In genomic region chr2:210195066-210195852, GRCh38 we compare ENCODE assay signal across 8 cellular contexts. TPM values are rescaled to one million over a fixed set of nuclear protein-coding genes. Genes with fewer than 3 reads are reported as not detected.
A peak's percentile ranks its signal among the peaks of the same experiment; 100 is the strongest.
DNase-seq lines count a peak whose midpoint lies in the region; TF ChIP-seq lines count a peak whose summit lies in the region.

No MANE protein-coding gene starts in this region.

- H3K4me3 ChIP-seq in GM23248 (0 out of 2 replicates have a peak overlapping the region, but pooled peaks have one; percentile 15), ascending aorta (peak overlapping the region in 1 of 2 donors; percentile 28)

- WGBS in GM23248 (ENCODE audit: low coverage in 1 of 2, low lambda C conversion rate in 2 of 2, missing lambda C conversion rate in 2 of 2), 2 experiments, result 38 to 39% methylated on average over 8 of the region's 8 CpGs

- H3K4me3 Mint-ChIP-seq in activated T-helper 2 cell treated with anti-CD3 and anti-CD28 coated beads, Interferon-gamma antibody, Interleukin-2, Interleukin-4, amounts not matched to agents 10 μg/mL and 5 μg/mL and 100 μg/mL, durations not matched to agents 14 hours and 24 hours and 36 hours (ENCODE audit: low read depth), result no peak overlapping the region

- DNase-seq in COR-L47 (lab: John Stamatoyannopoulos, UW), result peak; percentile 44
- DNase-seq in GM23248, result peak; percentile 73
- peak; percentile 74 for DNase-seq in NCI-H2171 treated with DMSO at 0.1 percent for 48 hours (lab: John Stamatoyannopoulos, UW)
- DNase-seq in ascending aorta (ENCODE audit: low spot score in 2 of 2), result no peak
- DNase-seq in inferior parietal cortex (ENCODE audit: extremely low spot score), result peak; percentile 82
- DNase-seq in stromal cell of bone marrow (ENCODE audit: low read depth), result peak; percentile 18
- DNase-seq in activated CD4-positive, alpha-beta T cell treated with anti-CD3 and anti-CD28 coated beads, Interleukin-2, amount 50 U/mL, for 1 hour, result no peak
- no peak for DNase-seq in activated T-helper 2 cell treated with anti-CD3 and anti-CD28 coated beads, Interferon-gamma antibody, Interleukin-2, Interleukin-4, amounts not matched to agents 10 μg/mL and 5 μg/mL and 100 μg/mL, durations not matched to agents 14 hours and 24 hours and 36 hours (ENCODE audit: low spot score)

- H3K9me3 Mint-ChIP-seq in activated T-helper 2 cell treated with anti-CD3 and anti-CD28 coated beads, Interferon-gamma antibody, Interleukin-2, Interleukin-4, amounts not matched to agents 10 μg/mL and 5 μg/mL and 100 μg/mL, durations not matched to agents 14 hours and 24 hours and 36 hours, result no peaks in the 10 kb centered on the region

- H3K4me1 ChIP-seq in GM23248 (ENCODE audit: insufficient read depth), result peaks cover 6% of the 10 kb centered on the region; the same call in 1 of the 2 replicates
- no peaks in the 10 kb centered on the region for H3K4me1 ChIP-seq in ascending aorta

- H3K27me3 ChIP-seq in GM23248 (replicated peaks; ENCODE audit: insufficient read depth) (no peaks in the 10 kb centered on the region), ascending aorta (no peaks in the 10 kb centered on the region)

- H3K4me2 ChIP-seq in GM23248 (ENCODE audit: unreplicated experiment), result peak overlapping the region; percentile 12

- H2AFZ ChIP-seq in GM23248, result peak overlapping the region; percentile 69

- no peaks in the 10 kb centered on the region for H3K9me2 ChIP-seq in GM23248 (ENCODE audit: insufficient read depth)

- H3F3A ChIP-seq in GM23248 (ENCODE audit: insufficient read depth), result no peaks in the 10 kb centered on the region

- H3K27me3 Mint-ChIP-seq in activated T-helper 2 cell treated with anti-CD3 and anti-CD28 coated beads, Interferon-gamma antibody, Interleukin-2, Interleukin-4, amounts not matched to agents 10 μg/mL and 5 μg/mL and 100 μg/mL, durations not matched to agents 14 hours and 24 hours and 36 hours (ENCODE audit: low read depth), result peaks cover 10% of the 10 kb centered on the region

- H3K27ac ChIP-seq in GM23248, result no peak overlapping the region
- H3K27ac ChIP-seq in ascending aorta, result no peak overlapping the region

- peak; percentile 39 to 61 (median 49) for TF ChIP-seq CTCF in ascending aorta (IDR thresholded peaks at IDR 0.05)

- H3K79me2 ChIP-seq in GM23248 (ENCODE audit: insufficient read depth), result no peaks in the 10 kb centered on the region

- H3K4me1 Mint-ChIP-seq in activated T-helper 2 cell treated with anti-CD3 and anti-CD28 coated beads, Interferon-gamma antibody, Interleukin-2, Interleukin-4, amounts not matched to agents 10 μg/mL and 5 μg/mL and 100 μg/mL, durations not matched to agents 14 hours and 24 hours and 36 hours (ENCODE audit: low read depth), result peaks cover 3% of the 10 kb centered on the region

- H3K36me3 ChIP-seq in GM23248 (ENCODE audit: low read depth) (no peaks in the 10 kb centered on the region), ascending aorta (peaks cover 14 to 31% of the 10 kb centered on the region in 2 donors)

- no peak overlapping the region for H3K9ac ChIP-seq in GM23248

- no peak overlapping the region for H3K27ac Mint-ChIP-seq in activated T-helper 2 cell treated with anti-CD3 and anti-CD28 coated beads, Interferon-gamma antibody, Interleukin-2, Interleukin-4, amounts not matched to agents 10 μg/mL and 5 μg/mL and 100 μg/mL, durations not matched to agents 14 hours and 24 hours and 36 hours

- H3K9me3 ChIP-seq in GM23248 (ENCODE audit: low read depth) (no peaks in the 10 kb centered on the region), ascending aorta (no peaks in the 10 kb centered on the region)

- in situ Hi-C loops in GM23248 (cut with MboI), result loop anchor here (5.0 to 25.0 kb wide), 3 partner anchors 120 to 1808 kb away; no protein-coding TSS in a partner anchor

- intact Hi-C loops in ascending aorta (cut with DNase I), result no loop called here
- intact Hi-C loops in activated T-helper 2 cell treated with anti-CD3 and anti-CD28 coated beads, Interferon-gamma antibody, Interleukin-2, Interleukin-4, amounts not matched to agents 10 μg/mL and 5 μg/mL and 100 μg/mL, durations not matched to agents 14 hours and 24 hours and 36 hours (cut with micrococcal nuclease), result loop anchor here (1.0 to 10.0 kb wide), 4 partner anchors 218 to 1798 kb away; partner anchors contain the start of gene MAP2

- H3K36me3 Mint-ChIP-seq in activated T-helper 2 cell treated with anti-CD3 and anti-CD28 coated beads, Interferon-gamma antibody, Interleukin-2, Interleukin-4, amounts not matched to agents 10 μg/mL and 5 μg/mL and 100 μg/mL, durations not matched to agents 14 hours and 24 hours and 36 hours (ENCODE audit: low read depth), result no peaks in the 10 kb centered on the region

- no peaks in the 10 kb centered on the region for H4K20me1 ChIP-seq in GM23248 (ENCODE audit: insufficient read depth)

RNA-seq across cellular contexts. Expression of gene KANSL1L, which starts 24.1 kb away (rescaled TPM):
- 5.4 and 13.2 TPM in 2 replicates for total RNA-seq in GM23248 (2014; rRNA removed; shearing (Covaris generic))
- polyA plus RNA-seq in GM23248 (2016; fragmentation: Nextera tagmentation; extraction: Ambion mirVana), result 1.6 and 2.6 TPM in 2 replicates
- 39.6 TPM for total RNA-seq in ascending aorta
- 4.9 and 6.5 TPM in 2 replicates for total RNA-seq in activated T-helper 2 cell treated with anti-CD3 and anti-CD28 coated beads, Interferon-gamma antibody, Interleukin-2, Interleukin-4, amounts not matched to agents 10 μg/mL and 5 μg/mL and 100 μg/mL, durations not matched to agents 14 hours and 24 hours and 36 hours

RNA-seq across cellular contexts. Expression of gene ACADL, which starts 30.0 kb away (rescaled TPM):
- total RNA-seq in GM23248 (2014; rRNA removed; shearing (Covaris generic)), result not detected in 2 replicates
- not detected in 2 replicates for polyA plus RNA-seq in GM23248 (2016; fragmentation: Nextera tagmentation; extraction: Ambion mirVana)
- total RNA-seq in ascending aorta, result 18.5 TPM
- total RNA-seq in activated T-helper 2 cell treated with anti-CD3 and anti-CD28 coated beads, Interferon-gamma antibody, Interleukin-2, Interleukin-4, amounts not matched to agents 10 μg/mL and 5 μg/mL and 100 μg/mL, durations not matched to agents 14 hours and 24 hours and 36 hours, result not detected in 2 replicates

Comparison
In these comparisons a context has a peak if more than half of its experiments do, and no peak if none do; other contexts are left out.
1. DNase-seq: peak in COR-L47 (single experiment), GM23248 (single experiment), NCI-H2171 treated with DMSO at 0.1 percent for 48 hours (single experiment), inferior parietal cortex (single experiment) and stromal cell of bone marrow (single experiment); none in ascending aorta (0 of 2), activated CD4-positive, alpha-beta T cell treated with anti-CD3 and anti-CD28 coated beads, Interleukin-2, amount 50 U/mL, for 1 hour (single experiment) and activated T-helper 2 cell treated with anti-CD3 and anti-CD28 coated beads, Interferon-gamma antibody, Interleukin-2, Interleukin-4, amounts not matched to agents 10 μg/mL and 5 μg/mL and 100 μg/mL, durations not matched to agents 14 hours and 24 hours and 36 hours (single experiment).
2. RNA of gene ACADL, which starts 30.0 kb away (total RNA-seq): 18.5 TPM in ascending aorta (single experiment); not detected in GM23248 and not detected in activated T-helper 2 cell treated with anti-CD3 and anti-CD28 coated beads, Interferon-gamma antibody, Interleukin-2, Interleukin-4, amounts not matched to agents 10 μg/mL and 5 μg/mL and 100 μg/mL, durations not matched to agents 14 hours and 24 hours and 36 hours; every median in the first group is over 10 times any median in the second.